In the genomic region with DNA sequence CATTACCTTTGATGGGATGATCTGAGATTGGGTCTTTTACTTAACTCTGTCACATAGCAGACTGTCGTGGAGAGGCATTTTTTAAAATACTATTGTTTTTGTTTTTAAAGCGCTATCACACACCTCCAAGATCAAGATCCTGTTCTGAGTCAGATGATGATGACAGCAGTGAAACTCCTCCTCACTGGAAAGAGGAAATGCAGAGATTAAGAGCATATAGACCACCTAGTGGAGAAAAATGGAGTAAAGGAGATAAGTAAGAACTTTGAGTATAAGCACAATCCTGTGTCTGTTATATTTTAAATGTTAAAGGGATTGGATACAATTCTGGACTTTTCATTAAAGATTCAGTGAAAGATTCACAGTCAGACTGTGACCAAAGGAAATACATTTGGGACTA, we compare ENCODE assay signal across 9 cellular contexts. TPM values are rescaled to one million over a fixed set of nuclear protein-coding genes. Genes with fewer than 3 reads are reported as not detected.
DNase-seq lines count a peak whose midpoint lies in the region; ATAC-seq and TF ChIP-seq lines count a peak whose summit lies in the region.
"Had no signal": no experiment of that assay in that cellular context is flagged by ENCODE, and none has a peak within 500 bp of the region (broad histone marks: within the 10 kb centered on the region; RNA-seq: fewer than 3 reads in every experiment).

No MANE protein-coding gene starts in this region.

- DNase-seq in AG04450 (ENCODE audit: low read depth, low spot score) = no peak
- peak; percentile 11 for DNase-seq in adipocyte (ENCODE audit: low read depth)
- no peak for DNase-seq in NCI-H2196 (lab: John Stamatoyannopoulos, UW; ENCODE audit: unreplicated experiment)
- no peak for DNase-seq in globus pallidus (ENCODE audit: low spot score)
- DNase-seq: COR-L47, midbrain, NCI-H524 treated with DMSO at 0.1 percent for 48 hours had no signal

- peaks cover 15% of the 10 kb centered on the region for H3K4me1 ChIP-seq in adipocyte (ENCODE audit: control insufficient read depth, insufficient read depth, low read length)

- peaks cover 96% of the 10 kb centered on the region for H3K36me3 ChIP-seq in adipocyte (ENCODE audit: control insufficient read depth, insufficient read depth, low read length, severe bottlenecking)

- H3K9ac ChIP-seq in adipocyte (ENCODE audit: low read length) = no peak overlapping the region

- ATAC-seq in HG03342 (IDR thresholded peaks at IDR 0.05; ENCODE audit: unreplicated experiment) (peak; percentile 62), HG02798 (IDR thresholded peaks at IDR 0.05; ENCODE audit: poor library complexity, unreplicated experiment) (no peak)

- H3K27me3 ChIP-seq in AG04450 (ENCODE audit: control insufficient read depth, insufficient read depth, low read length) = no peaks in the 10 kb centered on the region
- H3K27me3 ChIP-seq in adipocyte (replicated peaks; ENCODE audit: control insufficient read depth, insufficient read depth, low read length) = no peaks in the 10 kb centered on the region

- CTCF ChIA-PET in AG04450 (lab: Charles Lee) = interaction anchor here (1.2 kb wide), 1 partner anchor 109 kb away, joined by 3 read pairs; no protein-coding TSS in a partner anchor

- TF ChIP-seq CTCF in AG04450 (IDR thresholded peaks at IDR 0.05; ENCODE audit: low read depth, low read length) = peak; percentile 23; the same call in 1 of the 2 replicates

- H3K4me3 ChIP-seq in AG04450 (ENCODE audit: low read depth, low read length) = no peak overlapping the region
- no peak overlapping the region for H3K4me3 ChIP-seq in adipocyte (ENCODE audit: low read length)

- POLR2A ChIA-PET in AG04450 (lab: Yijun Ruan, JAX) = no interaction called here

- H3K9me3 ChIP-seq in AG04450 (ENCODE audit: control insufficient read depth, insufficient read depth, low read length) (no peaks in the 10 kb centered on the region), adipocyte (ENCODE audit: control insufficient read depth, low read length) (no peaks in the 10 kb centered on the region)

- no peak overlapping the region for H3K27ac ChIP-seq in AG04450 (ENCODE audit: low read depth, low read length)

RNA-seq across cellular contexts. Expression of gene ZBTB47, which starts 18.4 kb away (rescaled TPM):
- polyA plus RNA-seq in AG04450 (2011; rRNA removed) = 7.8 and 11.8 TPM in 2 replicates
- 13.9 and 18.1 TPM in 2 replicates for polyA minus RNA-seq in AG04450 (2011; rRNA and poly(A)+ RNA removed)

RNA-seq across cellular contexts. Expression of gene NKTR, which starts 34.6 kb away (rescaled TPM):
- 40.2 and 56.2 TPM in 2 replicates for polyA plus RNA-seq in AG04450 (2011; rRNA removed)
- polyA minus RNA-seq in AG04450 (2011; rRNA and poly(A)+ RNA removed) = 22.2 and 41.1 TPM in 2 replicates

RNA-seq across cellular contexts. Expression of gene SS18L2, which starts 44.5 kb away (rescaled TPM):
- 28.1 and 36.0 TPM in 2 replicates for polyA plus RNA-seq in AG04450 (2011; rRNA removed)
- 11.0 and 11.4 TPM in 2 replicates for polyA minus RNA-seq in AG04450 (2011; rRNA and poly(A)+ RNA removed)

RNA-seq across cellular contexts. Expression of gene KLHL40, which starts 50.2 kb away (rescaled TPM):
- not detected in 2 replicates for polyA plus RNA-seq in AG04450 (2011; rRNA removed)
- not detected in 2 replicates for polyA minus RNA-seq in AG04450 (2011; rRNA and poly(A)+ RNA removed)

RNA-seq across cellular contexts. Expression of gene SEC22C, which starts 53.3 kb away (rescaled TPM):
- polyA plus RNA-seq in AG04450 (2011; rRNA removed) = 32.3 and 33.0 TPM in 2 replicates
- polyA minus RNA-seq in AG04450 (2011; rRNA and poly(A)+ RNA removed) = 18.1 and 19.2 TPM in 2 replicates
